Comparison of ENCODE assay signal across 35 cellular contexts in the genomic region with DNA sequence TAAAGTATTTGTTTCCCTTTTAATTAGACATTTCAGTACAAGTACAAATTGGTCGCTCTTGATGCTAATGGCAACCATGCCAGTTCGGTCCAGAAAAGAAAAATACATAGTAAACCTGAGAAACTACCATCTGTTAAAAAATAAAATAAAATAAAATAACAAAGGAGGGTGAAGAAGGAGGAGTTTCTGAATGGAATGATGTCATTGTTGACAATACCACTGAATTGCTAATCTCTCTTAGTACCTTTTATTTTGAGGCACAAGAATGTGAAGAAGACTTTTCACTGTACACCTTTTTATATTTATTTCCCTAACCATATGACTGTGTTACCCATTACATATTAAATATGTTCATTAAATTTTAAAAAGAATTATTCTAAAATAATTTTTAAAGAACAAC. TPM values are rescaled to one million over a fixed set of nuclear protein-coding genes. Genes with fewer than 3 reads are reported as not detected.
"Had no signal": no experiment of that assay in that cellular context is flagged by ENCODE, and none has a peak within 500 bp of the region (broad histone marks: within the 10 kb centered on the region; RNA-seq: fewer than 3 reads in every experiment).

No MANE protein-coding gene starts in this region.

- H3K79me2 ChIP-seq: parathyroid adenoma had no signal

- H3K9ac ChIP-seq: parathyroid adenoma had no signal

- H3K27me3 ChIP-seq: neutrophil, spleen, suprapubic skin, testis, tibial artery, upper lobe of left lung, vagina had no signal

- FAIRE-seq: urothelium cell line had no signal

- H3K4me1 ChIP-seq: parathyroid adenoma, spleen, suprapubic skin, testis, tibial artery, upper lobe of left lung, vagina had no signal

- DNase-seq: naive B cell; naive thymus-derived CD8-positive, alpha-beta T cell; nephron progenitor cell; nucleus accumbens; posterior cingulate gyrus; psoas muscle; right cardiac atrium; spleen; stimulated activated CD4-positive, alpha-beta T cell treated with anti-CD3 and anti-CD28 coated beads, Interleukin-12 subunit alpha, Interleukin-12 subunit beta, amount 100 ng/mL, for 4 hours; stimulated activated CD4-positive, alpha-beta T cell treated with anti-CD3 and anti-CD28 coated beads, Interleukin-1b, Interleukin-23, amount 100 ng/mL, for 48 hours; stimulated activated CD4-positive, alpha-beta T cell treated with anti-CD3 and anti-CD28 coated beads, Interleukin-4, amount 100 ng/mL, for 1 hour; stimulated activated CD4-positive, alpha-beta T cell treated with anti-CD3 and anti-CD28 coated beads, Interleukin-4, amount 100 ng/mL, for 4 hours; stimulated activated CD8-positive, alpha-beta memory T cell treated with anti-CD3 and anti-CD28 coated beads, Interleukin-4, amount 100 ng/mL, for 48 hours; stimulated activated naive CD4-positive, alpha-beta T cell; stimulated activated naive CD8-positive, alpha-beta T cell treated with anti-CD3 and anti-CD28 coated beads, Interleukin-15, amount 100 ng/mL, for 72 hours; stimulated activated naive CD8-positive, alpha-beta T cell treated with anti-CD3 and anti-CD28 coated beads, Interleukin-15, Interleukin-2, amounts not matched to agents 100 U/mL and 50 U/mL, for 24 hours; substantia nigra; testis; tibial artery; upper lobe of left lung had no signal

- H3K36me3 ChIP-seq: neutrophil, spleen, suprapubic skin, tibial artery, upper lobe of left lung, vagina had no signal

- H3K4me3 ChIP-seq: psoas muscle, skin epidermis, smooth muscle cell, spleen, suprapubic skin, testis, tibial artery, upper lobe of left lung, vagina had no signal

- H2AFZ ChIP-seq: parathyroid adenoma had no signal

- H3K9me3 ChIP-seq: neutrophil, psoas muscle, spleen, suprapubic skin, testis, tibial artery, upper lobe of left lung, vagina had no signal

- H3K27ac ChIP-seq: neutrophil, parathyroid adenoma, psoas muscle, skin epidermis, spleen, suprapubic skin, testis, tibial artery, upper lobe of left lung, vagina had no signal

- H3K4me2 ChIP-seq: smooth muscle cell had no signal

- ATAC-seq: naive thymus-derived CD8-positive, alpha-beta T cell; natural killer cell treated with Interleukin-12 subunit alpha and Interleukin-12 subunit beta and Interleukin-15 and Interleukin-18, amount 100 ng/mL, for 72 hours; psoas muscle; right cardiac atrium; sciatic nerve; stimulated activated memory B cell treated with anti-CD40 and anti-IgM and Interleukin-4, amounts not matched to agents 10 μg/mL and 1 μg/mL and 100 μg/mL, for 72 hours; stimulated activated naive CD8-positive, alpha-beta T cell treated with anti-CD3 and anti-CD28 coated beads, Interleukin-15, amount 100 ng/mL, for 72 hours; stimulated activated naive CD8-positive, alpha-beta T cell treated with anti-CD3 and anti-CD28 coated beads, Interleukin-15, Interleukin-2, amounts not matched to agents 100 U/mL and 50 U/mL, for 24 hours had no signal

RNA-seq across cellular contexts. Expression of a gene that starts 19.5 kb away (rescaled TPM):
- total RNA-seq: ureter, vagina had no signal

RNA-seq across cellular contexts. Expression of a gene that starts 59.1 kb away (rescaled TPM):
- total RNA-seq: natural killer cell treated with Interleukin-12 subunit alpha and Interleukin-12 subunit beta and Interleukin-15 and Interleukin-18, amount 100 ng/mL, for 72 hours; neural crest cell; osteocyte; progenitor cell of endocrine pancreas; renal cortical epithelial cell; smooth muscle cell; spleen; testis had no signal
- polyA plus RNA-seq: naive thymus-derived CD8-positive, alpha-beta T cell; smooth muscle cell had no signal
